ENCODE assay signal across 23 cellular contexts in the genomic region with DNA sequence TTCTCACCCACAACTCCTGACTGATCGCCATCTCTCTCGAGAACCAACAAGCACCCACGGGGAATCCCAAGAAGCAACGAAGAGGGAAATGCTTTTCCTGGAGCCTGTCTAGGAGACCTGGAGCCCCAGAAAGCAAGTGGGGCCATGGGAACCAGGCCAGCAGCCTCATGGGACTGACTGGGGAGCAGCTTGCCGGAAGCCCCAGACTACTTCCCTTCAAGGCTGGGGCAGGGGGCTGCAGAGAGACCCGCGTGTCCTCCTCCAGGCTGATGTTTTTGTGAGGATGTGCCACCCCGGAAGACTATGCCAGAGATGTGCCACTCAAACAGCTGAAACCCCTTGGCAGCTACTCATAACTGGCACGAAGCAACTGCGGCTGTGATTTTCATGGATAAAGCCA.
DNase-seq lines count a peak whose midpoint lies in the region; ATAC-seq, FAIRE-seq and TF ChIP-seq lines count a peak whose summit lies in the region.
"Had no signal": no experiment of that assay in that cellular context is flagged by ENCODE, and none has a peak within 500 bp of the region (broad histone marks: within the 10 kb centered on the region; RNA-seq: fewer than 3 reads in every experiment).

No MANE protein-coding gene starts in this region.

- in situ Hi-C loops in brain microvascular endothelial cell (cut with HindIII; ENCODE audit: low pct_ligation_motif_present, low sequenced_read_pairs) = loop anchor here (25.0 kb wide), 1 partner anchor 192 kb away; no protein-coding TSS in a partner anchor

- peak overlapping the region; percentile 67 for H3K27ac ChIP-seq in brain microvascular endothelial cell
- H3K27ac ChIP-seq in muscle layer of colon (ENCODE audit: low read depth, low read length) = peak overlapping the region; percentile 59
- peak overlapping the region; percentile 80 to 100 for H3K27ac ChIP-seq in tibial artery
- H3K27ac ChIP-seq: upper lobe of left lung had no signal

- H3K4me1 ChIP-seq in muscle layer of colon (ENCODE audit: insufficient read depth, low read length) = peaks cover 63% of the 10 kb centered on the region
- peaks cover 0 to 91% (median 48%) of the 10 kb centered on the region in 4 donors for H3K4me1 ChIP-seq in tibial artery
- H3K4me1 ChIP-seq: upper lobe of left lung had no signal

- no peak overlapping the region for H3K9ac ChIP-seq in muscle layer of colon (ENCODE audit: low read length)

- DNase-seq in HTR-8/SVneo (ENCODE audit: insufficient read length, low spot score) (no peak), brain microvascular endothelial cell (no peak), tibial artery (no peak), DMS153 (lab: John Stamatoyannopoulos, UW) (no peak), C1 segment of cervical spinal cord (lab: John Stamatoyannopoulos, UW) (no peak)
- DNase-seq: activated CD8-positive, alpha-beta T cell treated with anti-CD3 and anti-CD28 coated beads for 36 hours; activated gamma-delta T cell; Calu3; DND-41; effector CD4-positive, alpha-beta T cell; erythroblast; foreskin melanocyte; hippocampal formation; Kasumi-1; NCI-H1436; NCI-H446 treated with DMSO at 0.1 percent for 48 hours; RPMI8226; stimulated activated CD4-positive, alpha-beta T cell treated with anti-CD3 and anti-CD28 coated beads, Interleukin-15, amount 100 ng/mL, for 24 hours; T-cell; upper lobe of left lung had no signal

- no peaks in the 10 kb centered on the region for H3K9me3 ChIP-seq in muscle layer of colon (ENCODE audit: low read length)
- no peaks in the 10 kb centered on the region for H3K9me3 ChIP-seq in tibial artery
- H3K9me3 ChIP-seq: upper lobe of left lung had no signal

- intact Hi-C loops in tibial artery (cut with DNase I; ENCODE audit: low total_unique reads) = no loop called here

- FAIRE-seq in HTR-8/SVneo (lab: Jason Lieb, UNC) = peak; percentile 88

- H3K36me3 ChIP-seq in brain microvascular endothelial cell (replicated peaks) = peaks cover 91% of the 10 kb centered on the region
- peaks cover 85% of the 10 kb centered on the region for H3K36me3 ChIP-seq in muscle layer of colon (ENCODE audit: insufficient read depth, low read length)
- peaks cover 56 to 94% (median 81%) of the 10 kb centered on the region in 3 donors for H3K36me3 ChIP-seq in tibial artery

- H3K4me3 ChIP-seq in brain microvascular endothelial cell (ENCODE audit: low read depth, low read length) = no peak overlapping the region
- no peak overlapping the region for H3K4me3 ChIP-seq in muscle layer of colon (ENCODE audit: low read depth in 1 of 2, low read length in 2 of 2)
- H3K4me3 ChIP-seq in tibial artery = no peak overlapping the region
- H3K4me3 ChIP-seq: upper lobe of left lung had no signal

- no peak for ATAC-seq in HG03432 (IDR thresholded peaks at IDR 0.05; ENCODE audit: unreplicated experiment)
- ATAC-seq: activated CD8-positive, alpha-beta T cell treated with anti-CD3 and anti-CD28 coated beads for 36 hours; HCT116; T-cell had no signal

- no peak for TF ChIP-seq CTCF in brain microvascular endothelial cell (IDR thresholded peaks at IDR 0.05; ENCODE audit: low read depth, low read length, missing control alignments)
- no peak for TF ChIP-seq CTCF in tibial artery (IDR thresholded peaks at IDR 0.05)

- H3K27me3 ChIP-seq in brain microvascular endothelial cell (replicated peaks) = no peaks in the 10 kb centered on the region
- H3K27me3 ChIP-seq in muscle layer of colon (ENCODE audit: control insufficient read depth in 1 of 2, insufficient read depth in 2 of 2, low read length in 2 of 2) = no peaks in the 10 kb centered on the region
- H3K27me3 ChIP-seq in tibial artery = no peaks in the 10 kb centered on the region
- H3K27me3 ChIP-seq: upper lobe of left lung had no signal
